1 cellular context compared by ENCODE assay signal in genomic region chr5:163437309-163438182, GRCh38.
TF ChIP-seq lines count a peak whose summit lies in the region.

Gene CCNG1, plus strand, starts transcription at chr5:163437595. Its CDS starts 1,662 bp downstream, at chr5:163439257.

TF ChIP-seq in K562, 482 proteins besides CTCF, POLR2A, EP300 and RAD21 (continued from another document and continues in another):
- peak; percentile 55; the same call in 1 of the 2 replicates for TF ChIP-seq ATF4 (CRISPR knock-in tag; IDR thresholded peaks at IDR 0.05)
- no peak for TF ChIP-seq ELK1 (CRISPR knock-in tag; IDR thresholded peaks at IDR 0.05)
- no peak for TF ChIP-seq RERE (CRISPR knock-in tag; IDR thresholded peaks at IDR 0.05; ENCODE audit: borderline replicate concordance)
- no peak for TF ChIP-seq MYNN (IDR thresholded peaks at IDR 0.05)
- no peak for TF ChIP-seq MYNN (CRISPR knock-in tag; IDR thresholded peaks at IDR 0.05)
- TF ChIP-seq ARID3B (CRISPR knock-in tag; IDR thresholded peaks at IDR 0.05; ENCODE audit: borderline replicate concordance): no peak
- TF ChIP-seq HNRNPUL1 (IDR thresholded peaks at IDR 0.05; ENCODE audit: low read length): no peak
- no peak; the same call in 1 of the 2 replicates for TF ChIP-seq ZBTB17 (CRISPR knock-in tag; IDR thresholded peaks at IDR 0.05)
- TF ChIP-seq GTF3C2 (IDR thresholded peaks at IDR 0.05; ENCODE audit: borderline replicate concordance, extremely low read depth, insufficient read length): no peak
- no peak for TF ChIP-seq ZNF232 (CRISPR knock-in tag; IDR thresholded peaks at IDR 0.05)
- TF ChIP-seq ZNF57 (CRISPR knock-in tag; IDR thresholded peaks at IDR 0.05): no peak
- TF ChIP-seq TBL1XR1 (IDR thresholded peaks at IDR 0.05; ENCODE audit: low read length in 2 of 2): no peak
- TF ChIP-seq HDAC3 (IDR thresholded peaks at IDR 0.05; ENCODE audit: borderline replicate concordance, partially characterized antibody): no peak
- TF ChIP-seq EWSR1 (IDR thresholded peaks at IDR 0.05; ENCODE audit: borderline replicate concordance, low read depth, partially characterized antibody): no peak
- TF ChIP-seq ZBTB2 (IDR thresholded peaks at IDR 0.05): no peak
- no peak for TF ChIP-seq ZBTB12 (CRISPR knock-in tag; IDR thresholded peaks at IDR 0.05)
- no peak for TF ChIP-seq ZNF347 (CRISPR knock-in tag; IDR thresholded peaks at IDR 0.05; ENCODE audit: low read depth)
- no peak for TF ChIP-seq MAFG (tag; conservative IDR thresholded peaks at IDR 0.05)
- no peak for TF ChIP-seq HDAC8 (tag; IDR thresholded peaks at IDR 0.05)
- TF ChIP-seq ADNP (tag; IDR thresholded peaks at IDR 0.05): no peak
- no peak for TF ChIP-seq HSF4 (CRISPR knock-in tag; IDR thresholded peaks at IDR 0.05; ENCODE audit: borderline replicate concordance)
- no peak for TF ChIP-seq PTTG1 (tag; IDR thresholded peaks at IDR 0.05; ENCODE audit: low read depth)
- TF ChIP-seq ZNF584 (CRISPR knock-in tag; IDR thresholded peaks at IDR 0.05; ENCODE audit: low read depth): no peak
- TF ChIP-seq HEY1 (CRISPR knock-in tag; IDR thresholded peaks at IDR 0.05; ENCODE audit: borderline replicate concordance): no peak
- TF ChIP-seq HMG20A (CRISPR knock-in tag; conservative IDR thresholded peaks at IDR 0.05): no peak
- no peak for TF ChIP-seq SFPQ (IDR thresholded peaks at IDR 0.05; ENCODE audit: low read depth, low read length)
- TF ChIP-seq THRA (IDR thresholded peaks at IDR 0.05): no peak
- no peak for TF ChIP-seq RBM17 (IDR thresholded peaks at IDR 0.05; ENCODE audit: borderline replicate concordance, low read depth, low read length)
- TF ChIP-seq SUPT5H (IDR thresholded peaks at IDR 0.05): peak; percentile 97
- TF ChIP-seq KDM4B (IDR thresholded peaks at IDR 0.05; ENCODE audit: borderline replicate concordance in 2 of 2, low read depth in 1 of 2): no peak
- TF ChIP-seq YY1 (IDR thresholded peaks at IDR 0.05; ENCODE audit: borderline replicate concordance in 1 of 3, control insufficient read depth in 1 of 3, extremely low read depth in 1 of 3, insufficient read depth in 3 of 3, insufficient read length in 1 of 3, insufficient replicate concordance in 2 of 3, low read depth in 1 of 3, low read length in 2 of 3): peak in 2 of 3 experiments; percentile 5 to 44
- TF ChIP-seq SMARCA4 (IDR thresholded peaks at IDR 0.05): peak; percentile 15; the same call in 1 of the 2 replicates
- TF ChIP-seq RNF219 (CRISPR knock-in tag; IDR thresholded peaks at IDR 0.05): no peak
- TF ChIP-seq ZNF280A (IDR thresholded peaks at IDR 0.05; ENCODE audit: low read depth, partially characterized antibody): no peak
- no peak for TF ChIP-seq MED1 (CRISPR knock-in tag; IDR thresholded peaks at IDR 0.05; ENCODE audit: borderline replicate concordance)
